ENCODE assay signal across 17 cellular contexts in the genomic region with DNA sequence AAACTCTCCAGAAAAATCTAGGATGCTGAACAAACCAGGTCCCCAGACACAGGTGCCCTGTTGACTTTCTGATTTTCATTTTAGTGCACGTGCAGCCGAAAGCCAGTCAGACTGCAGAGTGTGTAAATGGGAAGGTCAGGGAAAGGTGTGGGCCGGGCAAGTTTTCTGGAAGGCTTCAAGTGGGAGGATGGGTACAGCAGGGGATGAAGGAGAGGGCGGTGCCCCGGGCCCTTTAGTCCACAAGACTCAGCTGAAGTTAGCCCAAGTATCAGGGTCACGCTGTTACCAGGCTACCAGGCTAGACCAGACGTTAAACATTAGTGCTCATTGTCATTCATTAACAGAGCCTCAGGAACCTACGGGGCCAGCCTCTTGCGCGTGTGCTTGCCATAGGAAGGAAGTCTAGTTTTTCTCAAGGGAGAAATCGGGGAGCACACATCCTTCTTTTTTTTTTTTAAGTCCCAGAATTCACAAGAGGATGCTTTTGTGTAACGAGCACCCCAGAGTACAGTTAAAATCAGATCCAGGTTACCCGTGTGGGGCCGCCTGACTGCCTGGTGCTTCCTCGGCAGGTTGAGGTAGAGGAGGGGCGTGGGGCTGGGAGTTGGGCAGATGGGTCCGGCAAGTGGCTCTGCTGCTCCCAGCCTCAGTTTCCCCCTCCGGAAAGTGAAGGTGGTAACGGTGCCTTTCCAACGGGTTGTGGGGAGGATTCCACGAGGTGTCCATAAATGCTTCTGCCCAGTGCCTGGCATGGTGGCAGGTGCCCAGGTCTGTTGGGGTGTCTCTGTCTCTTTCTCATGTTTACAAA. TPM values are rescaled to one million over a fixed set of nuclear protein-coding genes. Genes with fewer than 3 reads are reported as not detected.
DNase-seq lines count a peak whose midpoint lies in the region; ATAC-seq and TF ChIP-seq lines count a peak whose summit lies in the region.
"Had no signal": no experiment of that assay in that cellular context is flagged by ENCODE, and none has a peak within 500 bp of the region (broad histone marks: within the 10 kb centered on the region; RNA-seq: fewer than 3 reads in every experiment).

No MANE protein-coding gene starts in this region.

- no peak overlapping the region for H3K27ac ChIP-seq in right atrium auricular region
- peak overlapping the region in 3 of 4 donors; percentile 35 to 58 (median 56) for H3K27ac ChIP-seq in body of pancreas
- H3K27ac ChIP-seq in lung (ENCODE audit: low read depth in 1 of 2, low read length in 1 of 2), result no peak overlapping the region
- H3K27ac ChIP-seq in upper lobe of right lung, result peak overlapping the region; percentile 51
- H3K27ac ChIP-seq in breast epithelium, result no peak overlapping the region
- H3K27ac ChIP-seq: 22Rv1 had no signal

- no peaks in the 10 kb centered on the region for H3K4me1 ChIP-seq in right atrium auricular region
- peaks cover 29% of the 10 kb centered on the region for H3K4me1 ChIP-seq in body of pancreas
- H3K4me1 ChIP-seq in lung (ENCODE audit: control insufficient read depth in 2 of 2, insufficient read depth in 2 of 2, low read length in 2 of 2), result no peaks in the 10 kb centered on the region
- peaks cover 3% of the 10 kb centered on the region for H3K4me1 ChIP-seq in upper lobe of right lung
- peaks cover 0 to 4% of the 10 kb centered on the region in 2 donors for H3K4me1 ChIP-seq in breast epithelium

- 59 to 61% methylated on average over 19 to 21 of the region's 21 CpGs for WGBS in body of pancreas, 2 donors
- WGBS in lung, 2 donors, result 73 to 82% methylated on average over 21 of the region's 21 CpGs

- H3K9me3 ChIP-seq in right atrium auricular region, result no peaks in the 10 kb centered on the region
- no peaks in the 10 kb centered on the region for H3K9me3 ChIP-seq in body of pancreas
- H3K9me3 ChIP-seq in lung (ENCODE audit: control insufficient read depth in 2 of 2, insufficient read depth in 1 of 2, low read length in 1 of 2), result no peaks in the 10 kb centered on the region
- H3K9me3 ChIP-seq in upper lobe of right lung, result no peaks in the 10 kb centered on the region
- H3K9me3 ChIP-seq in breast epithelium, result no peaks in the 10 kb centered on the region

- no peak for TF ChIP-seq POLR2A in body of pancreas (IDR thresholded peaks at IDR 0.05)
- no peak for TF ChIP-seq POLR2A in breast epithelium (IDR thresholded peaks at IDR 0.05)

- ATAC-seq in Right ventricle myocardium superior (ENCODE audit: poor library complexity), result peak; percentile 45
- peak; percentile 87 for ATAC-seq in body of pancreas
- ATAC-seq in lung (ENCODE audit: insufficient read depth, low FRiP score), result peak; percentile 34
- peak; percentile 95 for ATAC-seq in upper lobe of right lung
- ATAC-seq: PC-3 had no signal

- TF ChIP-seq CTCF in right atrium auricular region (IDR thresholded peaks at IDR 0.05) (no peak), body of pancreas (IDR thresholded peaks at IDR 0.05) (no peak), lung (IDR thresholded peaks at IDR 0.05; ENCODE audit: control extremely low read depth, extremely low read depth) (no peak), upper lobe of right lung (IDR thresholded peaks at IDR 0.05) (no peak), breast epithelium (IDR thresholded peaks at IDR 0.05) (no peak)

- H3K4me3 ChIP-seq in right atrium auricular region, result no peak overlapping the region
- no peak overlapping the region for H3K4me3 ChIP-seq in body of pancreas
- H3K4me3 ChIP-seq in lung, result no peak overlapping the region
- H3K4me3 ChIP-seq in upper lobe of right lung, result no peak overlapping the region
- no peak overlapping the region for H3K4me3 ChIP-seq in breast epithelium
- H3K4me3 ChIP-seq: smooth muscle cell had no signal

- intact Hi-C loops in Right ventricle myocardium superior (cut with DNase I), result no loop called here
- intact Hi-C loops in body of pancreas (cut with DNase I), result no loop called here
- intact Hi-C loops in upper lobe of right lung (cut with DNase I), result no loop called here
- intact Hi-C loops in breast epithelium (cut with DNase I; ENCODE audit: low total_unique reads), result no loop called here

- H3K27me3 ChIP-seq in right atrium auricular region (no peaks in the 10 kb centered on the region), body of pancreas (no peaks in the 10 kb centered on the region), lung (ENCODE audit: control insufficient read depth, insufficient read depth) (no peaks in the 10 kb centered on the region), upper lobe of right lung (no peaks in the 10 kb centered on the region), breast epithelium (no peaks in the 10 kb centered on the region)

- peaks cover 61% of the 10 kb centered on the region for H3K36me3 ChIP-seq in right atrium auricular region
- H3K36me3 ChIP-seq in body of pancreas (replicated peaks in 1 of 2; ENCODE audit: insufficient read depth in 1 of 2, low read depth in 2 of 2), result peaks cover 0 to 9% of the 10 kb centered on the region in 2 donors
- H3K36me3 ChIP-seq in lung (ENCODE audit: control insufficient read depth in 2 of 2, insufficient read depth in 2 of 2, low read length in 2 of 2), result peaks cover 6 to 11% of the 10 kb centered on the region in 2 donors
- H3K36me3 ChIP-seq in upper lobe of right lung, result peaks cover 13% of the 10 kb centered on the region
- no peaks in the 10 kb centered on the region for H3K36me3 ChIP-seq in breast epithelium

- no peak for DNase-seq in Right ventricle myocardium superior
- no peak for DNase-seq in right atrium auricular region (ENCODE audit: low spot score)
- peak in 2 of 4 donors; percentile 64 to 73 for DNase-seq in body of pancreas
- peak; percentile 67 for DNase-seq in lung (ENCODE audit: low spot score)
- DNase-seq in upper lobe of right lung, result peak; percentile 76
- DNase-seq in breast epithelium (ENCODE audit: low spot score in 2 of 2), result no peak
- no peak for DNase-seq in HUDEP-2 (lab: John Stamatoyannopoulos, UW; ENCODE audit: unreplicated experiment in 76 of 76)
- DNase-seq in activated CD4-positive, alpha-beta T cell treated with anti-CD3 and anti-CD28 coated beads for 4 hours, result no peak
- DNase-seq: activated gamma-delta T cell treated with Interleukin-2 at 50 U/mL for 16 hours; CD4-positive, CD25-positive, alpha-beta regulatory T cell; dermis blood vessel endothelial cell; NCI-H187; NCI-H510A treated with DMSO at 0.1 percent for 48 hours; PC-3; SW 1271 had no signal

RNA-seq across cellular contexts. Expression of a gene that starts 19.1 kb away (rescaled TPM):
- 15.1 TPM for total RNA-seq in Right ventricle myocardium superior
- 10 to 100 TPM; 11.5 to 21.2 TPM for total RNA-seq in right atrium auricular region
- 10 to 100 TPM; 19.1 to 25.2 TPM for total RNA-seq in body of pancreas
- 10 to 100 TPM; 13.2 to 21.2 TPM for total RNA-seq in lung
- 1 to 10 TPM; 3.4 to 4.5 TPM for polyA plus RNA-seq in lung
- 11.4 TPM for total RNA-seq in upper lobe of right lung
- total RNA-seq in breast epithelium, result 10 to 100 TPM in 1 of 3 donors, 1 to 10 TPM in 2; 6.2 to 13.5 (median 8.8) TPM

RNA-seq across cellular contexts. Expression of a gene that starts 37.8 kb away (rescaled TPM):
- total RNA-seq in Right ventricle myocardium superior (22.6 TPM), right atrium auricular region (10 to 100 TPM; 14.2 to 24.1 TPM), body of pancreas (10 to 100 TPM; 43.6 to 84.0 TPM), lung (10 to 100 TPM; 47.0 to 58.8 TPM), upper lobe of right lung (57.4 TPM), breast epithelium (10 to 100 TPM; 21.1 to 31.1 (median 28.2) TPM)
- 10 to 100 TPM; 29.1 to 30.5 TPM for polyA plus RNA-seq in lung

Comparison
In these comparisons a context has a peak if more than half of its experiments do, and no peak if none do; other contexts are left out.
1. ATAC-seq: peak in every context shown above with its lines; median percentile 95 in upper lobe of right lung; 87 in body of pancreas; 45 in Right ventricle myocardium superior; 34 in lung.
2. DNase-seq: peak in lung (single experiment) and upper lobe of right lung (single experiment); none in Right ventricle myocardium superior (single experiment), right atrium auricular region (single experiment), breast epithelium (0 of 2), HUDEP-2 (0 of 76) and activated CD4-positive, alpha-beta T cell treated with anti-CD3 and anti-CD28 coated beads for 4 hours (0 of 2).
3. H3K27ac ChIP-seq: peak in body of pancreas (3 of 4) and upper lobe of right lung (single experiment); none in right atrium auricular region (0 of 2), lung (0 of 2) and breast epithelium (0 of 2).